In the genomic region with DNA sequence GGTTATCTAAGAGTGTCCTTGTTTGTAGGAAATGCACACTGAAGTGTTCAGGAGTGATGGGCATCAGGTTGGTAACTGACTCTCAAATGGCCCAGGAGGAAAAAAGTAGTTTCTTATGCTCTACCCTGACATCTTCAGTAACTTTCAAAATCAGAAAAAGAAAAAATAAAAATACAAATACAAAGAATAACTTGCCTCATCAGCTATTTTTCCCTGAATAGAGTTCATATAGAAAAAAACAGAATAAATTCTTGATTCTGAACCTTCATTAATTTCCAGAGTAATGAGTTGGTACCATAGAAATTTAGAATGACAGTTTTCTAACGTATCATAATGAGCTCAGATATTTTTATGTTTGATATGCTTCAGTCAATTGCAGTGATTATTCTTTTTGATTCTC, we compare ENCODE assay signal across 36 cellular contexts. TPM values are rescaled to one million over a fixed set of nuclear protein-coding genes. Genes with fewer than 3 reads are reported as not detected.
"Had no signal": no experiment of that assay in that cellular context is flagged by ENCODE, and none has a peak within 500 bp of the region (broad histone marks: within the 10 kb centered on the region; RNA-seq: fewer than 3 reads in every experiment).

No MANE protein-coding gene starts in this region.

- H3K4me3 Mint-ChIP-seq: activated B cell treated with CpG ODN at 0.5 μM for 24 hours; activated CD4-positive, alpha-beta memory T cell treated with anti-CD3 and anti-CD28 coated beads for 36 hours; activated CD4-positive, alpha-beta T cell treated with anti-CD3 and anti-CD28 coated beads, Interleukin-2, amount 10 ng/mL, durations not matched to agents 24 days and 14 days; activated CD8-positive, alpha-beta T cell treated with anti-CD3 and anti-CD28 coated beads for 36 hours; activated naive CD4-positive, alpha-beta T cell treated with anti-CD3 and anti-CD28 coated beads for 36 hours; activated naive CD8-positive, alpha-beta T cell treated with anti-CD3 and anti-CD28 coated beads for 36 hours; activated T-cell treated with anti-CD3 and anti-CD28 coated beads, Interleukin-2, amount 50 U/mL, for 4 hours; activated T-cell treated with anti-CD3 and anti-CD28 coated beads, Interleukin-2, amount 50 U/mL, for 72 hours; activated T-helper 1 cell treated with anti-CD3 and anti-CD28 coated beads, Interleukin-12 subunit alpha, Interleukin-12 subunit beta, Interleukin-2, Interleukin-4 antibody, amounts not matched to agents 30 ng/mL and 10 ng/mL and 1 ng/mL, durations not matched to agents 14 hours and 24 hours and 36 hours; activated T-helper 17 cell treated with anti-CD3 and anti-CD28 coated beads, Interleukin-2, amount 50 U/mL, for 72 hours; T-helper 1 cell treated with Interleukin-12 subunit alpha and Interleukin-12 subunit beta and Interleukin-4 antibody, amounts not matched to agents 30 μg/mL and 1 μg/mL, for 36 hours; T-helper 2 cell treated with Interferon-gamma antibody and Interleukin-4, amounts not matched to agents 5 μg/mL and 100 μg/mL, for 36 hours had no signal

- ATAC-seq: activated CD8-positive, alpha-beta T cell treated with anti-CD3 and anti-CD28 coated beads for 36 hours; activated naive CD4-positive, alpha-beta T cell treated with anti-CD3 and anti-CD28 coated beads, Interleukin-2, amount 50 U/mL, for 72 hours; activated T-cell treated with anti-CD3 and anti-CD28 coated beads, Interleukin-2, amount 50 U/mL, for 4 hours; activated T-cell treated with anti-CD3 and anti-CD28 coated beads, Interleukin-2, amount 50 U/mL, for 72 hours; activated T-helper 17 cell treated with anti-CD3 and anti-CD28 coated beads, Interleukin-2, amount 50 U/mL, for 72 hours; body of pancreas had no signal

- H3K27ac Mint-ChIP-seq: activated B cell treated with CpG ODN at 0.5 μM for 24 hours; activated CD4-positive, alpha-beta memory T cell treated with anti-CD3 and anti-CD28 coated beads for 36 hours; activated CD4-positive, alpha-beta T cell treated with anti-CD3 and anti-CD28 coated beads, Interleukin-2, amount 10 ng/mL, durations not matched to agents 24 days and 14 days; activated CD8-positive, alpha-beta T cell treated with anti-CD3 and anti-CD28 coated beads for 36 hours; activated naive CD4-positive, alpha-beta T cell treated with anti-CD3 and anti-CD28 coated beads for 36 hours; activated naive CD4-positive, alpha-beta T cell treated with anti-CD3 and anti-CD28 coated beads, Interleukin-2, amount 50 U/mL, for 72 hours; activated naive CD8-positive, alpha-beta T cell treated with anti-CD3 and anti-CD28 coated beads for 36 hours; activated T-cell treated with anti-CD3 and anti-CD28 coated beads, Interleukin-2, amount 50 U/mL, for 72 hours; activated T-helper 1 cell treated with anti-CD3 and anti-CD28 coated beads, Interleukin-12 subunit alpha, Interleukin-12 subunit beta, Interleukin-2, Interleukin-4 antibody, amounts not matched to agents 30 ng/mL and 10 ng/mL and 1 ng/mL, durations not matched to agents 14 hours and 24 hours and 36 hours; activated T-helper 17 cell treated with anti-CD3 and anti-CD28 coated beads, Interleukin-2, amount 50 U/mL, for 72 hours; T-helper 1 cell treated with Interleukin-12 subunit alpha and Interleukin-12 subunit beta and Interleukin-4 antibody, amounts not matched to agents 30 μg/mL and 1 μg/mL, for 36 hours; T-helper 2 cell treated with Interferon-gamma antibody and Interleukin-4, amounts not matched to agents 5 μg/mL and 100 μg/mL, for 36 hours had no signal

- H3K27me3 ChIP-seq: body of pancreas, brain microvascular endothelial cell, breast epithelium had no signal

- H3K4me1 ChIP-seq: adrenal gland, body of pancreas, breast epithelium had no signal

- H3K27ac ChIP-seq: adrenal gland, body of pancreas, brain microvascular endothelial cell, breast epithelium, VCaP had no signal

- H3K9me3 ChIP-seq: adrenal gland, body of pancreas, breast epithelium had no signal

- DNase-seq: activated B cell treated with CpG ODN at 0.5 μM for 24 hours; activated CD4-positive, alpha-beta memory T cell treated with anti-CD3 and anti-CD28 coated beads for 36 hours; activated CD4-positive, alpha-beta T cell treated with anti-CD3 and anti-CD28 coated beads for 4 hours; activated CD4-positive, alpha-beta T cell treated with anti-CD3 and anti-CD28 coated beads, Interleukin-2, amount 10 ng/mL, durations not matched to agents 24 days and 14 days; activated CD4-positive, alpha-beta T cell treated with anti-CD3 and anti-CD28 coated beads, Interleukin-2, amount 50 U/mL, for 1 hour; activated CD4-positive, alpha-beta T cell treated with anti-CD3 and anti-CD28 coated beads, Interleukin-2, amount 50 U/mL, for 4 hours; activated CD4-positive, CD25-positive, alpha-beta regulatory T cell treated with anti-CD3 and anti-CD28 coated beads, Interleukin-2, amount 50 U/mL, for 72 hours; activated CD8-positive, alpha-beta memory T cell treated with anti-CD3 and anti-CD28 coated beads, Interleukin-2, amount 50 U/mL, for 4 hours; activated CD8-positive, alpha-beta T cell treated with anti-CD3 and anti-CD28 coated beads for 36 hours; activated effector memory CD4-positive, alpha-beta T cell treated with anti-CD3 and anti-CD28 coated beads, Interleukin-2, amount 50 U/mL, for 16 hours; activated gamma-delta T cell treated with Interleukin-2 at 50 U/mL for 16 hours; activated naive CD4-positive, alpha-beta T cell; activated naive CD4-positive, alpha-beta T cell treated with anti-CD3 and anti-CD28 coated beads for 36 hours; activated naive CD4-positive, alpha-beta T cell treated with anti-CD3 and anti-CD28 coated beads, Interleukin-2, amount 50 U/mL, for 16 hours; activated naive CD8-positive, alpha-beta T cell treated with anti-CD3 and anti-CD28 coated beads for 36 hours; activated T-cell treated with anti-CD3 and anti-CD28 coated beads for 4 hours; activated T-cell treated with anti-CD3 and anti-CD28 coated beads, Interleukin-2, amount 50 U/mL, for 1 hour; activated T-cell treated with anti-CD3 and anti-CD28 coated beads, Interleukin-2, amount 50 U/mL, for 4 hours; activated T-cell treated with anti-CD3 and anti-CD28 coated beads, Interleukin-2, amount 50 U/mL, for 72 hours; amniotic stem cell; aorta; body of pancreas; brain microvascular endothelial cell; central memory CD4-positive, alpha-beta T cell; T-helper 1 cell; T-helper 2 cell; T-helper 9 cell had no signal

- H3K36me3 Mint-ChIP-seq: activated CD4-positive, alpha-beta memory T cell treated with anti-CD3 and anti-CD28 coated beads for 36 hours; activated naive CD4-positive, alpha-beta T cell treated with anti-CD3 and anti-CD28 coated beads, Interleukin-2, amount 50 U/mL, for 72 hours; activated naive CD8-positive, alpha-beta T cell treated with anti-CD3 and anti-CD28 coated beads for 36 hours had no signal

- H3K36me3 ChIP-seq: adrenal gland, brain microvascular endothelial cell, breast epithelium had no signal

- H3K4me3 ChIP-seq: adrenal gland, body of pancreas, breast epithelium had no signal

- H3K4me1 Mint-ChIP-seq: activated naive CD8-positive, alpha-beta T cell treated with anti-CD3 and anti-CD28 coated beads for 36 hours; activated T-helper 17 cell treated with anti-CD3 and anti-CD28 coated beads, Interleukin-2, amount 50 U/mL, for 72 hours had no signal

- H3K9me3 Mint-ChIP-seq: activated B cell treated with CpG ODN at 0.5 μM for 24 hours; activated CD4-positive, alpha-beta memory T cell treated with anti-CD3 and anti-CD28 coated beads for 36 hours; activated CD8-positive, alpha-beta T cell treated with anti-CD3 and anti-CD28 coated beads for 36 hours; activated naive CD4-positive, alpha-beta T cell treated with anti-CD3 and anti-CD28 coated beads for 36 hours; activated naive CD4-positive, alpha-beta T cell treated with anti-CD3 and anti-CD28 coated beads, Interleukin-2, amount 50 U/mL, for 72 hours; activated naive CD8-positive, alpha-beta T cell treated with anti-CD3 and anti-CD28 coated beads for 36 hours; activated T-cell treated with anti-CD3 and anti-CD28 coated beads, Interleukin-2, amount 50 U/mL, for 4 hours; activated T-cell treated with anti-CD3 and anti-CD28 coated beads, Interleukin-2, amount 50 U/mL, for 72 hours; activated T-helper 1 cell treated with anti-CD3 and anti-CD28 coated beads, Interleukin-12 subunit alpha, Interleukin-12 subunit beta, Interleukin-2, Interleukin-4 antibody, amounts not matched to agents 30 ng/mL and 10 ng/mL and 1 ng/mL, durations not matched to agents 14 hours and 24 hours and 36 hours; activated T-helper 17 cell treated with anti-CD3 and anti-CD28 coated beads, Interleukin-2, amount 50 U/mL, for 72 hours; T-helper 1 cell treated with Interleukin-12 subunit alpha and Interleukin-12 subunit beta and Interleukin-4 antibody, amounts not matched to agents 30 μg/mL and 1 μg/mL, for 36 hours; T-helper 2 cell treated with Interferon-gamma antibody and Interleukin-4, amounts not matched to agents 5 μg/mL and 100 μg/mL, for 36 hours had no signal

RNA-seq across cellular contexts. Expression of a gene that starts 27.2 kb away (rescaled TPM):
- total RNA-seq: activated B cell treated with CpG ODN at 0.5 μM for 24 hours; activated CD4-positive, alpha-beta memory T cell treated with anti-CD3 and anti-CD28 coated beads for 36 hours; activated CD4-positive, alpha-beta T cell treated with anti-CD3 and anti-CD28 coated beads, Interleukin-2, amount 10 ng/mL, durations not matched to agents 24 days and 14 days; activated CD8-positive, alpha-beta memory T cell treated with anti-CD3 and anti-CD28 coated beads for 36 hours; activated CD8-positive, alpha-beta T cell treated with anti-CD3 and anti-CD28 coated beads for 36 hours; activated naive CD4-positive, alpha-beta T cell treated with anti-CD3 and anti-CD28 coated beads for 36 hours; activated naive CD8-positive, alpha-beta T cell treated with anti-CD3 and anti-CD28 coated beads for 36 hours; activated T-cell treated with anti-CD3 and anti-CD28 coated beads, Interleukin-2, amount 50 U/mL, for 4 hours; activated T-helper 1 cell treated with anti-CD3 and anti-CD28 coated beads, Interleukin-12 subunit alpha, Interleukin-12 subunit beta, Interleukin-2, Interleukin-4 antibody, amounts not matched to agents 30 ng/mL and 10 ng/mL and 1 ng/mL, durations not matched to agents 14 hours and 24 hours and 36 hours had no signal
